In the genomic region with DNA sequence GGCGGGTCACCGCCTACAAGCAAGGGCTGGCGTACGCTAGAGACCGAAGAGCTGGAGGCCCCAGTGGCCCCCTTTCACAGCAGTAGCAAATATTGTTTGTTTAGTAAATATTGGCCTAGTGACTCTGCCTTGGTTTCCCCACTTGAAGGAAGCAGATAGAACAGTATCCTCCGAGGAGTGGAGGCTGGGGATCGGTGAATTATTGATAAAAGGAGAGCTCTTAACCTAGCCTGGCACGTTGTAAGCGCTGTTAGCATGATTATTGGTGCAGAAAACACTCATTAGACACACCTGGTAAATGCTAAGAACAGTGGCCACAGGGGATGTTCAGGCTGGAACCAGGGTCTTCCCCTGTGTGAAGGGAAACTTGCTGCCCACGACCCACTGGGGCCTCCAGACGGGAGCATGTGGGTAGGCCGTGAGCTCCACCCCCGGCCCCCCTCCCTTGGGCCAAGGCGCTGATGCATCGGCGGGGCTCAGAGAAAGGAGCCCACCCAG, we compare ENCODE assay signal across 1 cellular context.
A peak's percentile ranks its signal among the peaks of the same experiment; 100 is the strongest.
TF ChIP-seq lines count a peak whose summit lies in the region.

No MANE protein-coding gene starts in this region.

TF ChIP-seq in K562, 482 proteins besides CTCF, POLR2A, EP300 and RAD21 (continued from another document and continues in another):
- TF ChIP-seq ZNF318 (IDR thresholded peaks at IDR 0.05; ENCODE audit: borderline replicate concordance in 1 of 2, low read depth in 1 of 2) (no peak), NR3C1 (CRISPR knock-in tag; IDR thresholded peaks at IDR 0.05) (no peak; the same call in 1 of the 2 replicates), RBBP5 (IDR thresholded peaks at IDR 0.05; ENCODE audit: borderline replicate concordance, insufficient read depth, low read length, poor library complexity, severe bottlenecking) (no peak), ELF2 (CRISPR knock-in tag; IDR thresholded peaks at IDR 0.05) (no peak), U2AF2 (optimal IDR thresholded peaks at IDR 0.05; ENCODE audit: low read depth, low read length) (no peak), BRCA1 (IDR thresholded peaks at IDR 0.05) (no peak), BRCA1 (CRISPR knock-in tag; IDR thresholded peaks at IDR 0.05) (no peak), SMARCC2 (IDR thresholded peaks at IDR 0.05; ENCODE audit: low read depth) (no peak), TCFL5 (CRISPR knock-in tag; conservative IDR thresholded peaks at IDR 0.05) (no peak), CREB1 (IDR thresholded peaks at IDR 0.05) (no peak), CREB1 (CRISPR knock-in tag; IDR thresholded peaks at IDR 0.05) (no peak), ZNF253 (CRISPR knock-in tag; conservative IDR thresholded peaks at IDR 0.05) (no peak), PHF20 (IDR thresholded peaks at IDR 0.05; ENCODE audit: partially characterized antibody) (no peak), FOXJ3 (CRISPR knock-in tag; IDR thresholded peaks at IDR 0.05) (no peak), ZNF551 (CRISPR knock-in tag; IDR thresholded peaks at IDR 0.05) (no peak), CCNT2 (IDR thresholded peaks at IDR 0.05; ENCODE audit: borderline replicate concordance, extremely low read depth, insufficient read length, low read depth, low read length) (no peak), ETV1 (tag; conservative IDR thresholded peaks at IDR 0.05; ENCODE audit: low read depth) (no peak), ZNF224 (CRISPR knock-in tag; IDR thresholded peaks at IDR 0.05) (no peak), PTRF (tag; IDR thresholded peaks at IDR 0.05) (no peak), ZNF324 (CRISPR knock-in tag; IDR thresholded peaks at IDR 0.05) (0 out of 2 replicates have a peak, but pooled peaks have one; percentile 8), ZBTB9 (CRISPR knock-in tag; IDR thresholded peaks at IDR 0.05) (no peak), RBM14 (IDR thresholded peaks at IDR 0.05; ENCODE audit: borderline replicate concordance, insufficient read depth, low read depth, low read length) (no peak), MYC (IDR thresholded peaks at IDR 0.05; ENCODE audit: low read depth, low read length) (no peak), MYC (CRISPR knock-in tag; IDR thresholded peaks at IDR 0.05; ENCODE audit: borderline replicate concordance, low read depth) (no peak), TFAM (CRISPR knock-in tag; conservative IDR thresholded peaks at IDR 0.05) (no peak), CTBP1 (IDR thresholded peaks at IDR 0.05; ENCODE audit: borderline replicate concordance) (no peak), MTA3 (IDR thresholded peaks at IDR 0.05; ENCODE audit: borderline replicate concordance) (no peak), TCF7 (IDR thresholded peaks at IDR 0.05; ENCODE audit: borderline replicate concordance) (no peak), ZBTB5 (IDR thresholded peaks at IDR 0.05) (no peak), EP400 (IDR thresholded peaks at IDR 0.05) (peak; percentile 28; the same call in 1 of the 2 replicates), ZSCAN29 (IDR thresholded peaks at IDR 0.05) (peak; percentile 17; the same call in 1 of the 2 replicates), CHD4 (IDR thresholded peaks at IDR 0.05; ENCODE audit: insufficient read depth, insufficient replicate concordance, low read depth, low read length, poor library complexity, severe bottlenecking) (no peak), FOXA1 (IDR thresholded peaks at IDR 0.05; ENCODE audit: borderline replicate concordance) (no peak), POU5F1 (IDR thresholded peaks at IDR 0.05; ENCODE audit: borderline replicate concordance, low read depth, low read length, partially characterized antibody) (no peak), NR1H2 (CRISPR knock-in tag; IDR thresholded peaks at IDR 0.05) (no peak), ZNF77 (CRISPR knock-in tag; IDR thresholded peaks at IDR 0.05) (no peak), CBX3 (IDR thresholded peaks at IDR 0.05; ENCODE audit: borderline replicate concordance in 1 of 2, low read length in 2 of 2) (no peak; a peak in 1 of 3 replicates), BRF2 (IDR thresholded peaks at IDR 0.05; ENCODE audit: borderline replicate concordance, insufficient read depth, insufficient read length) (no peak), PHF8 (IDR thresholded peaks at IDR 0.05; ENCODE audit: borderline replicate concordance, low read length) (peak; percentile 35; the same call in 1 of the 2 replicates), ZNF347 (CRISPR knock-in tag; IDR thresholded peaks at IDR 0.05; ENCODE audit: low read depth) (no peak), ZNF830 (CRISPR knock-in tag; IDR thresholded peaks at IDR 0.05) (no peak), ESRRB (CRISPR knock-in tag; IDR thresholded peaks at IDR 0.05; ENCODE audit: borderline replicate concordance) (no peak), RBM22 (IDR thresholded peaks at IDR 0.05; ENCODE audit: low read depth, low read length, poor library complexity, severe bottlenecking) (no peak), TGIF2 (CRISPR knock-in tag; IDR thresholded peaks at IDR 0.05) (0 out of 2 replicates have a peak, but pooled peaks have one; percentile 10)
- TF ChIP-seq, protein P1, sequence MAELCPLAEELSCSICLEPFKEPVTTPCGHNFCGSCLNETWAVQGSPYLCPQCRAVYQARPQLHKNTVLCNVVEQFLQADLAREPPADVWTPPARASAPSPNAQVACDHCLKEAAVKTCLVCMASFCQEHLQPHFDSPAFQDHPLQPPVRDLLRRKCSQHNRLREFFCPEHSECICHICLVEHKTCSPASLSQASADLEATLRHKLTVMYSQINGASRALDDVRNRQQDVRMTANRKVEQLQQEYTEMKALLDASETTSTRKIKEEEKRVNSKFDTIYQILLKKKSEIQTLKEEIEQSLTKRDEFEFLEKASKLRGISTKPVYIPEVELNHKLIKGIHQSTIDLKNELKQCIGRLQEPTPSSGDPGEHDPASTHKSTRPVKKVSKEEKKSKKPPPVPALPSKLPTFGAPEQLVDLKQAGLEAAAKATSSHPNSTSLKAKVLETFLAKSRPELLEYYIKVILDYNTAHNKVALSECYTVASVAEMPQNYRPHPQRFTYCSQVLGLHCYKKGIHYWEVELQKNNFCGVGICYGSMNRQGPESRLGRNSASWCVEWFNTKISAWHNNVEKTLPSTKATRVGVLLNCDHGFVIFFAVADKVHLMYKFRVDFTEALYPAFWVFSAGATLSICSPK (IDR thresholded peaks at IDR 0.05; ENCODE audit: borderline replicate concordance) = no peak
- TF ChIP-seq, protein P2, sequence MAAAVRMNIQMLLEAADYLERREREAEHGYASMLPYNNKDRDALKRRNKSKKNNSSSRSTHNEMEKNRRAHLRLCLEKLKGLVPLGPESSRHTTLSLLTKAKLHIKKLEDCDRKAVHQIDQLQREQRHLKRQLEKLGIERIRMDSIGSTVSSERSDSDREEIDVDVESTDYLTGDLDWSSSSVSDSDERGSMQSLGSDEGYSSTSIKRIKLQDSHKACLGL (CRISPR knock-in tag; IDR thresholded peaks at IDR 0.05; ENCODE audit: borderline replicate concordance, poor library complexity, severe bottlenecking) = no peak
- TF ChIP-seq, protein P3, sequence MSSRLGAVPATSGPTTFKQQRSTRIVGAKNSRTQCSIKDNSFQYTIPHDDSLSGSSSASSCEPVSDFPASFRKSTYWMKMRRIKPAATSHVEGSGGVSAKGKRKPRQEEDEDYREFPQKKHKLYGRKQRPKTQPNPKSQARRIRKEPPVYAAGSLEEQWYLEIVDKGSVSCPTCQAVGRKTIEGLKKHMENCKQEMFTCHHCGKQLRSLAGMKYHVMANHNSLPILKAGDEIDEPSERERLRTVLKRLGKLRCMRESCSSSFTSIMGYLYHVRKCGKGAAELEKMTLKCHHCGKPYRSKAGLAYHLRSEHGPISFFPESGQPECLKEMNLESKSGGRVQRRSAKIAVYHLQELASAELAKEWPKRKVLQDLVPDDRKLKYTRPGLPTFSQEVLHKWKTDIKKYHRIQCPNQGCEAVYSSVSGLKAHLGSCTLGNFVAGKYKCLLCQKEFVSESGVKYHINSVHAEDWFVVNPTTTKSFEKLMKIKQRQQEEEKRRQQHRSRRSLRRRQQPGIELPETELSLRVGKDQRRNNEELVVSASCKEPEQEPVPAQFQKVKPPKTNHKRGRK (tag; IDR thresholded peaks at IDR 0.05) = no peak
